In genomic region chr7:141654551-141654950, GRCh38 we compare ENCODE assay signal across 8 cellular contexts. TPM values are rescaled to one million over a fixed set of nuclear protein-coding genes. Genes with fewer than 3 reads are reported as not detected.
A peak's percentile ranks its signal among the peaks of the same experiment; 100 is the strongest.
DNase-seq lines count a peak whose midpoint lies in the region; ATAC-seq and TF ChIP-seq lines count a peak whose summit lies in the region.

No MANE protein-coding gene starts in this region.

- H3K4me2 ChIP-seq in OCI-LY1 (ENCODE audit: low read length): no peak overlapping the region

- H3K9me2 ChIP-seq in OCI-LY1 (ENCODE audit: low read depth, low read length): no peaks in the 10 kb centered on the region

- H2AFZ ChIP-seq in OCI-LY1 (ENCODE audit: low read length): no peak overlapping the region

- no peaks in the 10 kb centered on the region for H4K20me1 ChIP-seq in OCI-LY1 (ENCODE audit: insufficient read depth, low read length)

- H3K36me3 Mint-ChIP-seq in neural crest cell (ENCODE audit: low read depth): no peaks in the 10 kb centered on the region

- H3K4me3 Mint-ChIP-seq in neural crest cell: peak overlapping the region; percentile 7

- no peaks in the 10 kb centered on the region for H3K27me3 ChIP-seq in OCI-LY1 (ENCODE audit: insufficient read depth, low read length)

- peaks cover 24% of the 10 kb centered on the region for H3K4me1 Mint-ChIP-seq in neural crest cell

- no peaks in the 10 kb centered on the region for H3K27me3 Mint-ChIP-seq in neural crest cell (ENCODE audit: low read depth)

- TF ChIP-seq CTCF in OCI-LY1 (IDR thresholded peaks at IDR 0.05; ENCODE audit: low read length) (peak; percentile 90), neural crest cell (conservative IDR thresholded peaks at IDR 0.05) (peak; percentile 76)

- no peak overlapping the region for H3K9ac ChIP-seq in OCI-LY1 (ENCODE audit: low read length)

- no peaks in the 10 kb centered on the region for H3K9me3 ChIP-seq in OCI-LY1 (ENCODE audit: low read length)

- no peak overlapping the region for H3K27ac ChIP-seq in OCI-LY1 (ENCODE audit: low read depth, low read length, poor library complexity, severe bottlenecking)

- H3K4me1 ChIP-seq in OCI-LY1 (ENCODE audit: insufficient read depth, low read length, severe bottlenecking): peaks cover 3% of the 10 kb centered on the region

- peak; percentile 70 for ATAC-seq in GM21528 (IDR thresholded peaks at IDR 0.05; ENCODE audit: low FRiP score, unreplicated experiment)

- no peaks in the 10 kb centered on the region for H3F3A ChIP-seq in OCI-LY1 (ENCODE audit: insufficient read depth, low read length)

- H3K27ac Mint-ChIP-seq in neural crest cell (ENCODE audit: unreplicated experiment): peak overlapping the region; percentile 73

- H3K4me3 ChIP-seq in OCI-LY1 (ENCODE audit: low read depth, low read length, poor library complexity, severe bottlenecking): no peak overlapping the region

- peaks cover 17% of the 10 kb centered on the region; the same call in 1 of the 2 replicates for H3K36me3 ChIP-seq in OCI-LY1 (ENCODE audit: insufficient read depth, low read length)

- H3K79me2 ChIP-seq in OCI-LY1 (ENCODE audit: insufficient read depth, low read length): no peaks in the 10 kb centered on the region

- DNase-seq in DMS114 treated with DMSO at 0.1 percent for 48 hours (lab: John Stamatoyannopoulos, UW; ENCODE audit: unreplicated experiment) (peak; percentile 45), HuH-7 (ENCODE audit: low spot score) (peak; percentile 81), fibroblast of gingiva (ENCODE audit: low read depth) (peak; percentile 55), neural crest cell (ENCODE audit: low read depth, low spot score) (peak; percentile 60), ureter (ENCODE audit: low spot score) (peak; percentile 69)
- peak; percentile 61 for DNase-seq in activated T-cell treated with anti-CD3 and anti-CD28 coated beads, Interleukin-2, amount 50 U/mL, for 48 hours

- H3K9me3 Mint-ChIP-seq in neural crest cell: no peaks in the 10 kb centered on the region

RNA-seq across cellular contexts. Expression of gene DENND11, which starts 47.4 kb away (rescaled TPM):
- total RNA-seq in neural crest cell: 30.7 and 33.7 TPM in 2 replicates
- total RNA-seq in ureter: 19.1 TPM

RNA-seq across cellular contexts. Expression of gene WEE2, which starts 53.6 kb away (rescaled TPM):
- total RNA-seq in neural crest cell (not detected in 2 replicates), ureter (not detected)
